In genomic region chr14:64363265-64363840, GRCh38 we compare ENCODE assay signal across 19 cellular contexts. TPM values are rescaled to one million over a fixed set of nuclear protein-coding genes. Genes with fewer than 3 reads are reported as not detected.
DNase-seq lines count a peak whose midpoint lies in the region; ATAC-seq, FAIRE-seq and TF ChIP-seq lines count a peak whose summit lies in the region.
"Had no signal": no experiment of that assay in that cellular context is flagged by ENCODE, and none has a peak within 500 bp of the region (broad histone marks: within the 10 kb centered on the region; RNA-seq: fewer than 3 reads in every experiment).

No MANE protein-coding gene starts in this region.

- no peaks in the 10 kb centered on the region for H3K36me3 ChIP-seq in K562 (ENCODE audit: control insufficient read depth, insufficient read depth, low read length)
- H3K36me3 ChIP-seq in CD8-positive, alpha-beta T cell (ENCODE audit: insufficient read depth, low read length): no peaks in the 10 kb centered on the region
- H3K36me3 ChIP-seq: tibial nerve had no signal

- BruUV-seq in K562 (replicated peaks; lab: Mats Ljungman, UMichigan): no TSS peak

- peak in 1 of 2 experiments; percentile 62; a peak in 2 of 4 replicates for TF ChIP-seq RAD21 in K562 (CRISPR knock-in tag; conservative IDR thresholded peaks at IDR 0.05 in 1 of 2, IDR thresholded peaks at IDR 0.05 in 1 of 2)

- H3K79me2 ChIP-seq in K562 (ENCODE audit: control insufficient read depth, insufficient read depth, low read length): no peaks in the 10 kb centered on the region

- H3K27me3 Mint-ChIP-seq in CD8-positive, alpha-beta T cell (ENCODE audit: low read depth): no peaks in the 10 kb centered on the region
- no peaks in the 10 kb centered on the region for H3K27me3 Mint-ChIP-seq in progenitor cell of endocrine pancreas

- no peaks in the 10 kb centered on the region for H3K9me1 ChIP-seq in K562 (ENCODE audit: control insufficient read depth, insufficient read depth, low read length)

- no peak for TF ChIP-seq POLR2A in K562 (conservative IDR thresholded peaks at IDR 0.05)

- peaks cover 0 to 13% of the 10 kb centered on the region in 2 experiments; a peak in 2 of 5 replicates for H3K4me1 ChIP-seq in K562 (replicated peaks in 1 of 2; ENCODE audit: control insufficient read depth in 2 of 2, insufficient read depth in 2 of 2, low read length in 2 of 2)
- H3K4me1 ChIP-seq in CD8-positive, alpha-beta T cell (ENCODE audit: insufficient read depth, low read length): no peaks in the 10 kb centered on the region
- H3K4me1 ChIP-seq: foreskin keratinocyte, tibial nerve had no signal

- H4K20me1 ChIP-seq in K562 (replicated peaks; ENCODE audit: control insufficient read depth, insufficient read depth, low read length): no peaks in the 10 kb centered on the region

- WGBS in K562 (ENCODE audit: insufficient coverage, low coverage, missing lambda C conversion rate): 6% methylated on average over 3 of the region's 3 CpGs

- DNase-seq in ELR (ENCODE audit: low read depth): peak; percentile 78
- peak; percentile 73 for DNase-seq in OCI-M1 (lab: John Stamatoyannopoulos, UW)
- DNase-seq in K562 (ENCODE audit: extremely low read depth in 1 of 4, low spot score in 3 of 4): peak in 1 of 4 experiments; percentile 58
- peak; percentile 34 for DNase-seq in kidney tubule cell (ENCODE audit: low spot score)
- DNase-seq in CD8-positive, alpha-beta T cell: no peak
- DNase-seq in NCI-H2171 treated with DMSO at 0.1 percent for 48 hours (lab: John Stamatoyannopoulos, UW): no peak
- DNase-seq in NCI-H82 (lab: John Stamatoyannopoulos, UW): no peak
- no peak for DNase-seq in progenitor cell of endocrine pancreas (ENCODE audit: low spot score, unreplicated experiment)
- DNase-seq: activated CD8-positive, alpha-beta memory T cell treated with anti-CD3 and anti-CD28 coated beads for 24 hours; activated effector memory CD4-positive, alpha-beta T cell treated with Interleukin-2 at 50 U/mL for 16 hours; anterior cingulate cortex; DMS 273 treated with DMSO at 0.1 percent for 48 hours; NCI-H1417; stimulated activated CD4-positive, alpha-beta T cell treated with anti-CD3 and anti-CD28 coated beads, Interleukin-4, amount 100 ng/mL, for 4 hours had no signal

- no peak overlapping the region for H3K4me3 Mint-ChIP-seq in CD8-positive, alpha-beta T cell
- no peak overlapping the region for H3K4me3 Mint-ChIP-seq in progenitor cell of endocrine pancreas (ENCODE audit: low read depth)
- H3K4me3 Mint-ChIP-seq: neural crest cell had no signal

- peak; percentile 89 for FAIRE-seq in K562 (lab: Jason Lieb, UNC)

- H3K9ac ChIP-seq in K562 (ENCODE audit: insufficient read depth in 1 of 2, low read depth in 2 of 2, low read length in 2 of 2): no peak overlapping the region

- CTCF ChIA-PET in K562 (lab: Yijun Ruan, JAX; ENCODE audit: low intra/inter-chr PET ratio): no interaction called here
- CTCF ChIA-PET in CD8-positive, alpha-beta T cell (lab: Charles Lee): interaction anchor here (0.9 kb wide), 1 partner anchor 60 kb away, joined by 3 read pairs; no protein-coding TSS in a partner anchor

- POLR2A ChIA-PET in K562 (lab: Yijun Ruan, JAX): interaction anchor here (1.2 kb wide), 1 partner anchor 25 kb away, joined by 3 read pairs; no protein-coding TSS in a partner anchor
- POLR2A ChIA-PET in CD8-positive, alpha-beta T cell (lab: Charles Lee): no interaction called here

- peak; percentile 71 for ATAC-seq in K562
- ATAC-seq in CD8-positive, alpha-beta T cell: no peak
- ATAC-seq: foreskin keratinocyte, sciatic nerve had no signal

- H3K27ac ChIP-seq in K562 (ENCODE audit: extremely low read depth, low read depth, low read length): peak overlapping the region; percentile 69; the same call in 2 of the 3 replicates
- H3K27ac ChIP-seq in CD8-positive, alpha-beta T cell (ENCODE audit: low read depth, low read length): no peak overlapping the region
- H3K27ac ChIP-seq: foreskin keratinocyte, tibial nerve, VCaP had no signal

- no peak for TF ChIP-seq CTCF in K562 (IDR thresholded peaks at IDR 0.05 in 2 of 3, conservative IDR thresholded peaks at IDR 0.05 in 1 of 3; ENCODE audit: insufficient read depth in 2 of 3, low read depth in 1 of 3, low read length in 3 of 3)
- TF ChIP-seq CTCF in CD8-positive, alpha-beta T cell (IDR thresholded peaks at IDR 0.05): no peak
- TF ChIP-seq CTCF in progenitor cell of endocrine pancreas (IDR thresholded peaks at IDR 0.05; ENCODE audit: unreplicated experiment): no peak

- H3K4me1 Mint-ChIP-seq in CD8-positive, alpha-beta T cell (ENCODE audit: low read depth): no peaks in the 10 kb centered on the region
- no peaks in the 10 kb centered on the region for H3K4me1 Mint-ChIP-seq in progenitor cell of endocrine pancreas (ENCODE audit: low read depth)
- H3K4me1 Mint-ChIP-seq: neural crest cell had no signal

- no peaks in the 10 kb centered on the region for H3K9me3 ChIP-seq in K562 (replicated peaks; ENCODE audit: control insufficient read depth, insufficient read depth, low read depth, low read length)
- H3K9me3 ChIP-seq in CD8-positive, alpha-beta T cell (ENCODE audit: low read length): no peaks in the 10 kb centered on the region
- H3K9me3 ChIP-seq: tibial nerve had no signal

- no peak overlapping the region for H3K27ac Mint-ChIP-seq in CD8-positive, alpha-beta T cell
- H3K27ac Mint-ChIP-seq in progenitor cell of endocrine pancreas: no peak overlapping the region

- H3K27me3 ChIP-seq in K562 (ENCODE audit: control insufficient read depth in 2 of 2, insufficient read depth in 2 of 2, low read length in 2 of 2): no peaks in the 10 kb centered on the region
- H3K27me3 ChIP-seq in CD8-positive, alpha-beta T cell (ENCODE audit: insufficient read depth, low read length): no peaks in the 10 kb centered on the region
- H3K27me3 ChIP-seq: foreskin keratinocyte, tibial nerve had no signal

- peak; percentile 59 for TF ChIP-seq EP300 in K562 (IDR thresholded peaks at IDR 0.05; ENCODE audit: low read length)

- no peak overlapping the region; the same call in 1 of the 2 replicates for H3K4me2 ChIP-seq in K562 (ENCODE audit: insufficient read depth, low read length)

- peak overlapping the region; percentile 53; the same call in 1 of the 2 replicates for H2AFZ ChIP-seq in K562 (ENCODE audit: low read depth, low read length)

- no peak overlapping the region for H3K4me3 ChIP-seq in K562
- H3K4me3 ChIP-seq in CD8-positive, alpha-beta T cell (ENCODE audit: low read depth, low read length): no peak overlapping the region
- H3K4me3 ChIP-seq: tibial nerve had no signal

- H3K9me3 Mint-ChIP-seq in CD8-positive, alpha-beta T cell: no peaks in the 10 kb centered on the region
- H3K9me3 Mint-ChIP-seq in progenitor cell of endocrine pancreas (ENCODE audit: low read depth): no peaks in the 10 kb centered on the region
- H3K9me3 Mint-ChIP-seq: neural crest cell had no signal

- in situ Hi-C loops in K562 (cut with MboI): no loop called here

- no peaks in the 10 kb centered on the region for H3K36me3 Mint-ChIP-seq in CD8-positive, alpha-beta T cell
- H3K36me3 Mint-ChIP-seq in progenitor cell of endocrine pancreas (ENCODE audit: insufficient read depth): no peaks in the 10 kb centered on the region

- intact Hi-C loops in K562 (cut with micrococcal nuclease): no loop called here
- intact Hi-C loops in CD8-positive, alpha-beta T cell (cut with DNase I, micrococcal nuclease): no loop called here

TF ChIP-seq in K562, 482 proteins besides CTCF, POLR2A, EP300 and RAD21 (continues in another document):
- TF ChIP-seq U2AF1 (optimal IDR thresholded peaks at IDR 0.05; ENCODE audit: low read depth, low read length): no peak
- TF ChIP-seq TARDBP (IDR thresholded peaks at IDR 0.05): no peak
- TF ChIP-seq NR0B1 (IDR thresholded peaks at IDR 0.05; ENCODE audit: partially characterized antibody): no peak
- no peak for TF ChIP-seq ZNF232 (CRISPR knock-in tag; IDR thresholded peaks at IDR 0.05)
- peak; percentile 93 for TF ChIP-seq ZNF699 (CRISPR knock-in tag; IDR thresholded peaks at IDR 0.05; ENCODE audit: insufficient replicate concordance)

RNA-seq across cellular contexts. Expression of gene MTHFD1, which starts 24.8 kb away (rescaled TPM):
- total RNA-seq in K562 (2011; cell fraction: chromatin; rRNA removed; ENCODE audit: low replicate concordance): 169 and 171 TPM in 2 replicates
- 83.2 and 83.8 TPM in 2 replicates for total RNA-seq in K562 (2011; cell fraction: nucleolus; rRNA removed)
- 85.4 and 89.0 TPM in 2 replicates for total RNA-seq in K562 (2011; cell fraction: nucleoplasm; rRNA removed)
- total RNA-seq in K562 (2014; rRNA removed) (93.9 and 117 TPM in 2 replicates), K562 (2014; rRNA removed; fragmentation: Illumina TruSeq; extraction: Trizol) (81.4 and 85.0 TPM in 2 replicates), K562 (2015; rRNA removed; fragmentation: Illumina TruSeq; extraction: Trizol) (79.2 and 82.3 TPM in 2 replicates), K562 (2021) (158 and 161 TPM in 2 replicates), progenitor cell of endocrine pancreas (70.3 and 71.9 TPM in 2 replicates)
- polyA plus RNA-seq in K562 (2011; rRNA removed) (58.4 and 66.7 TPM in 2 replicates), K562 (2014; fragmentation: Illumina TruSeq; extraction: Trizol) (130 and 153 TPM in 2 replicates), K562 (2014; fragmentation: Nextera tagmentation; extraction: Ambion mirVana) (100 to 1,000 TPM in 1 of 2 experiments, 10 to 100 TPM in 1; 90.9 to 147 TPM), K562 (2014; rRNA removed) (84.6 and 98.8 TPM in 2 replicates)
- 40.8 and 44.5 TPM in 2 replicates for polyA plus RNA-seq in K562 (2011; cell fraction: cytosol; rRNA removed)
- 68.4 and 70.6 TPM in 2 replicates for polyA plus RNA-seq in K562 (2011; cell fraction: nucleus; rRNA removed)
- polyA plus RNA-seq in K562 (2012): 85.3 and 125 TPM in 2 replicates
- 134 and 150 TPM in 2 replicates for polyA minus RNA-seq in K562 (2011; rRNA and poly(A)+ RNA removed)
- 106 and 120 TPM in 2 replicates for polyA minus RNA-seq in K562 (2011; cell fraction: cytosol; rRNA and poly(A)+ RNA removed)
- polyA minus RNA-seq in K562 (2011; cell fraction: nucleus; rRNA and poly(A)+ RNA removed): 41.2 and 61.8 TPM in 2 replicates
- 10 to 100 TPM; 14.4 to 15.6 TPM for total RNA-seq in CD8-positive, alpha-beta T cell

Comparison
In these comparisons a context has a peak if more than half of its experiments do, and no peak if none do; other contexts are left out.
1. DNase-seq: peak in ELR (single experiment), OCI-M1 (single experiment) and kidney tubule cell (single experiment); none in CD8-positive, alpha-beta T cell (0 of 7), NCI-H2171 treated with DMSO at 0.1 percent for 48 hours (single experiment), NCI-H82 (single experiment) and progenitor cell of endocrine pancreas (single experiment).